7 cellular contexts compared by ENCODE assay signal in the genomic region with DNA sequence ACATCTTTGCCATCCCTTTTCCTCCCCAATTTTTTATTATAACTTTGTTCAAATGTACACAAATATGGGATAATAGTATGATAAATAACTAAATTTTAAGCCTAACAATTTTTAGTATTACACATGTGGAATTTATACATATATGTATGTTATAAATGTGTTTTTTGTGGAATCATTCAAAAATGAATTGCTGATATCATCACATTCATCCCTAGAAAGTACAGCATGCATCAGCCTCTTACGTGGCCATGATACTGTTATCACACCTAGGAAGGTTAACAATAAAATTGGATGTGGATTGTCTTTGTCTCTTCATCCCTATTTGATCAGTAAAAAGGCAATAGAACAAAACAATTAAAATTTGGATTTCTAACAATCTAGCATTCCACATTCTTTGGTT.
"Had no signal": no experiment of that assay in that cellular context is flagged by ENCODE, and none has a peak within 500 bp of the region (broad histone marks: within the 10 kb centered on the region; RNA-seq: fewer than 3 reads in every experiment).

No MANE protein-coding gene starts in this region.

- H3K4me2 ChIP-seq: KMS-11 had no signal

- FAIRE-seq: HTR-8/SVneo had no signal

- H3K9ac ChIP-seq: KMS-11 had no signal

- DNase-seq: Karpas-422, Kasumi-1, KBM-7, KG1 had no signal

- H3K27ac ChIP-seq: HL-60, KMS-11 had no signal
